8 cellular contexts compared by ENCODE assay signal in the genomic region with DNA sequence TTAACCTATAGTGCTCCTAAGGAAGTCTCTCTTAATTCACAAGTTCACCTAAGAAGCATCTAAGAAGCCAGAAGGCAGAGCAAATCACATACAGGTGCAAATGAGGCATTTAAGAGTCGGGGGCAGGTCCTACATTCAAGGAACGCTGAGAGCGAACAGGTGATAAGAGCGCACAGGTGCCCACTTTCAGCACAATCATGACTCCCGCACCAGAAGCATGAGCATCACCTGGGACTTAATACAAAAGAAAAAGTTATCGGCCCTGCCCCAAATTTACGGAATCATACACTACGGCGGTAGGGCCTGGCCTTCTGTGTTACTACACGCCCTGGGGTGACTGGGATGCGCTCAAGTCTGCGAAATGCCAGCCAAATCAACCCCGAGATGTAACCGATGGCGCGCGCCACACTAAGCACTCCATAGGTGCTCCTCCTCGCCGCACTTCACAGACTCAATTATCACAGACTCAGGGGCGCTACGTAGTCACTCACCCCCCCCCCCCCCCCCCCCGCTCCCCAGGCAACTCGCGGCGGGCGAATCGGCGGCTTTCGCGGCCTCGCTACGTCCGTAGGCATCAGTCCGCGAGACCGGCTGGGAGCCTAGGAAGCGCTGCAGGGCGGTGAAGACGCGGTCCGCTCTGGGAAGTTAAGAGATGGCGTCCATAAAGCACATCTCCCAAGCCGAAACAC. TPM values are rescaled to one million over a fixed set of nuclear protein-coding genes. Genes with fewer than 3 reads are reported as not detected.
DNase-seq lines count a peak whose midpoint lies in the region; ATAC-seq and TF ChIP-seq lines count a peak whose summit lies in the region.

No MANE protein-coding gene starts in this region.

- peak overlapping the region; percentile 52 for H3K27ac Mint-ChIP-seq in glutamatergic neuron (ENCODE audit: unreplicated experiment)

- TF ChIP-seq CTCF in glutamatergic neuron (IDR thresholded peaks at IDR 0.05; ENCODE audit: partially characterized antibody, unreplicated experiment), result no peak
- no peak for TF ChIP-seq CTCF in omental fat pad (IDR thresholded peaks at IDR 0.05)

- H3K36me3 Mint-ChIP-seq in glutamatergic neuron (ENCODE audit: unreplicated experiment), result no peaks in the 10 kb centered on the region

- H3K4me1 ChIP-seq in BLaER1 treated with 17β-estradiol and CSF1 and Interleukin-3, amounts not matched to agents 10 nM and 100 nM, result peaks cover 13 to 21% (median 18%) of the 10 kb centered on the region in 10 experiments

- peak overlapping the region; percentile 80 to 98 (median 93) for H3K4me2 ChIP-seq in BLaER1 treated with 17β-estradiol and CSF1 and Interleukin-3, amounts not matched to agents 10 nM and 100 nM

- no peaks in the 10 kb centered on the region for H3K9me3 ChIP-seq in BLaER1 treated with 17β-estradiol and CSF1 and Interleukin-3, amounts not matched to agents 10 nM and 100 nM (replicated peaks in 1 of 11)

- DNase-seq in RPMI7951 (ENCODE audit: low read depth) (peak; percentile 65), glutamatergic neuron (peak; percentile 65), omental fat pad (ENCODE audit: low spot score) (peak; percentile 36), superior temporal gyrus (ENCODE audit: extremely low spot score) (peak; percentile 27)
- peak; percentile 63 for DNase-seq in activated naive CD4-positive, alpha-beta T cell treated with Interleukin-2 at 50 U/mL for 16 hours

- no peaks in the 10 kb centered on the region; a peak in 1 of 22 replicates for H4K20me1 ChIP-seq in BLaER1 treated with 17β-estradiol and CSF1 and Interleukin-3, amounts not matched to agents 10 nM and 100 nM

- H3K4me1 Mint-ChIP-seq in glutamatergic neuron (ENCODE audit: low read depth, unreplicated experiment), result peaks cover 25% of the 10 kb centered on the region

- H3K9me3 Mint-ChIP-seq in glutamatergic neuron (ENCODE audit: unreplicated experiment), result peaks cover 13% of the 10 kb centered on the region

- H3K9ac ChIP-seq in BLaER1 treated with 17β-estradiol and CSF1 and Interleukin-3, amounts not matched to agents 10 nM and 100 nM, result peak overlapping the region; percentile 79 to 93 (median 86)

- H3K4me3 ChIP-seq in BLaER1 treated with 17β-estradiol and CSF1 and Interleukin-3, amounts not matched to agents 10 nM and 100 nM, result peak overlapping the region; percentile 72 to 97 (median 84)

- H3K27ac ChIP-seq in BLaER1 treated with 17β-estradiol and CSF1 and Interleukin-3, amounts not matched to agents 10 nM and 100 nM, result peak overlapping the region; percentile 69 to 95 (median 89)

- no peaks in the 10 kb centered on the region for H3K27me3 ChIP-seq in BLaER1 treated with 17β-estradiol and CSF1 and Interleukin-3, amounts not matched to agents 10 nM and 100 nM

- H3K27me3 Mint-ChIP-seq in glutamatergic neuron (ENCODE audit: unreplicated experiment), result peaks cover 10% of the 10 kb centered on the region

- peak; percentile 10 for ATAC-seq in GM19397 (IDR thresholded peaks at IDR 0.05; ENCODE audit: unreplicated experiment)
- ATAC-seq in HG03571 (IDR thresholded peaks at IDR 0.05; ENCODE audit: unreplicated experiment), result peak; percentile 3
- peak; percentile 41 for ATAC-seq in omental fat pad (ENCODE audit: low FRiP score)

- peaks cover 0 to 4% (median 0%) of the 10 kb centered on the region in 11 experiments; a peak in 1 of 22 replicates for H3K36me3 ChIP-seq in BLaER1 treated with 17β-estradiol and CSF1 and Interleukin-3, amounts not matched to agents 10 nM and 100 nM

- H3K4me3 Mint-ChIP-seq in glutamatergic neuron (ENCODE audit: unreplicated experiment), result peak overlapping the region; percentile 99

RNA-seq across cellular contexts. Expression of gene ULK4, which starts 0.7 kb away (rescaled TPM):
- total RNA-seq in RPMI7951 (2014; rRNA removed; shearing (Covaris generic)), result 8.4 and 9.0 TPM in 2 replicates
- total RNA-seq in glutamatergic neuron (ENCODE audit: unreplicated experiment) (9.7 TPM), omental fat pad (10 to 100 TPM; 15.8 to 20.6 (median 16.3) TPM)

Comparison
In these comparisons a context has a peak if more than half of its experiments do, and no peak if none do; other contexts are left out.
1. Peak in every context shown above with its lines: DNase-seq, ATAC-seq, H3K4me3 ChIP-seq and H3K27ac ChIP-seq.